In genomic region chr1:44072204-44072603, GRCh38 we compare ENCODE assay signal across 11 cellular contexts. TPM values are rescaled to one million over a fixed set of nuclear protein-coding genes. Genes with fewer than 3 reads are reported as not detected.
DNase-seq lines count a peak whose midpoint lies in the region; ATAC-seq and TF ChIP-seq lines count a peak whose summit lies in the region.
"Had no signal": no experiment of that assay in that cellular context is flagged by ENCODE, and none has a peak within 500 bp of the region (broad histone marks: within the 10 kb centered on the region; RNA-seq: fewer than 3 reads in every experiment).

No MANE protein-coding gene starts in this region.

- no peaks in the 10 kb centered on the region for H3K9me3 Mint-ChIP-seq in MCF 10A (ENCODE audit: unreplicated experiment)

- H2AFZ ChIP-seq in fibroblast of lung (ENCODE audit: low read length), result no peak overlapping the region

- H3K4me3 Mint-ChIP-seq in MCF 10A (ENCODE audit: unreplicated experiment), result no peak overlapping the region

- no peak overlapping the region for H3K4me2 ChIP-seq in fibroblast of lung (ENCODE audit: extremely low read depth, insufficient read depth, low read length)

- DNase-seq in MCF 10A (ENCODE audit: unreplicated experiment), result peak; percentile 74
- no peak for DNase-seq in breast epithelium (ENCODE audit: low spot score in 2 of 2)
- DNase-seq in RWPE2 (ENCODE audit: low spot score), result no peak
- peak; percentile 89 to 99 for DNase-seq in fibroblast of lung (ENCODE audit: low read depth in 2 of 2)
- no peak for DNase-seq in upper lobe of right lung
- no peak for DNase-seq in left ventricle myocardium inferior
- DNase-seq: gastrocnemius medialis had no signal

- H3K4me1 ChIP-seq in breast epithelium (no peaks in the 10 kb centered on the region), RWPE2 (ENCODE audit: insufficient read depth, poor library complexity, severe bottlenecking) (no peaks in the 10 kb centered on the region), fibroblast of lung (ENCODE audit: control insufficient read depth, extremely low read depth, insufficient read depth, low read length) (peaks cover 6% of the 10 kb centered on the region), upper lobe of right lung (peaks cover 22% of the 10 kb centered on the region), left ventricle myocardium inferior (no peaks in the 10 kb centered on the region)
- H3K4me1 ChIP-seq: gastrocnemius medialis had no signal

- H3K79me2 ChIP-seq in fibroblast of lung (ENCODE audit: control insufficient read depth, insufficient read depth, low read length), result no peaks in the 10 kb centered on the region

- no peak for TF ChIP-seq POLR2A in breast epithelium (IDR thresholded peaks at IDR 0.05)

- intact Hi-C loops in MCF 10A (cut with micrococcal nuclease), result no loop called here
- intact Hi-C loops in breast epithelium (cut with DNase I; ENCODE audit: low total_unique reads), result no loop called here
- intact Hi-C loops in upper lobe of right lung (cut with DNase I), result no loop called here
- intact Hi-C loops in left ventricle myocardium inferior (cut with micrococcal nuclease), result no loop called here

- no TSS peak for BruUV-seq in MCF 10A (replicated peaks; lab: Mats Ljungman, UMichigan)

- no peaks in the 10 kb centered on the region for H3K36me3 Mint-ChIP-seq in MCF 10A (ENCODE audit: insufficient read depth, unreplicated experiment)

- TF ChIP-seq CTCF in MCF 10A (IDR thresholded peaks at IDR 0.05; ENCODE audit: unreplicated experiment) (no peak), breast epithelium (IDR thresholded peaks at IDR 0.05) (no peak), RWPE2 (IDR thresholded peaks at IDR 0.05; ENCODE audit: poor library complexity, severe bottlenecking) (no peak), fibroblast of lung (conservative IDR thresholded peaks at IDR 0.05 in 1 of 2, IDR thresholded peaks at IDR 0.05 in 1 of 2; ENCODE audit: low read depth in 1 of 2, low read length in 2 of 2) (no peak), upper lobe of right lung (IDR thresholded peaks at IDR 0.05) (no peak), left ventricle myocardium inferior (IDR thresholded peaks at IDR 0.05; ENCODE audit: borderline replicate concordance) (no peak)

- H4K20me1 ChIP-seq in fibroblast of lung (ENCODE audit: control insufficient read depth, extremely low read depth, insufficient read depth, low read length), result no peaks in the 10 kb centered on the region

- H3K4me1 Mint-ChIP-seq in MCF 10A (ENCODE audit: insufficient read depth, unreplicated experiment), result no peaks in the 10 kb centered on the region

- POLR2A ChIA-PET in MCF 10A (lab: Yijun Ruan, JAX), result interaction anchor here (1.1 kb wide), 1 partner anchor 11 kb away, joined by 4 read pairs; no protein-coding TSS in a partner anchor

- H3K27ac ChIP-seq in breast epithelium (no peak overlapping the region), RWPE2 (ENCODE audit: poor library complexity, severe bottlenecking) (no peak overlapping the region), fibroblast of lung (ENCODE audit: insufficient read depth, low read length) (no peak overlapping the region), upper lobe of right lung (no peak overlapping the region), left ventricle myocardium inferior (replicated peaks) (no peak overlapping the region)
- H3K27ac ChIP-seq: C4-2B, gastrocnemius medialis, skin epidermis had no signal

- no peaks in the 10 kb centered on the region for H3K9me3 ChIP-seq in breast epithelium
- H3K9me3 ChIP-seq in RWPE2 (ENCODE audit: severe bottlenecking), result no peaks in the 10 kb centered on the region
- H3K9me3 ChIP-seq in fibroblast of lung (ENCODE audit: control insufficient read depth, insufficient read depth, low read depth, low read length), result no peaks in the 10 kb centered on the region
- no peaks in the 10 kb centered on the region for H3K9me3 ChIP-seq in upper lobe of right lung
- H3K9me3 ChIP-seq in left ventricle myocardium inferior (replicated peaks), result no peaks in the 10 kb centered on the region
- H3K9me3 ChIP-seq: gastrocnemius medialis had no signal

- CTCF ChIA-PET in MCF 10A (lab: Yijun Ruan, JAX), result interaction anchor here (0.9 kb wide), 1 partner anchor 25 kb away, joined by 3 read pairs; no protein-coding TSS in a partner anchor

- no peaks in the 10 kb centered on the region for H3K27me3 Mint-ChIP-seq in MCF 10A (ENCODE audit: insufficient read depth, unreplicated experiment)

- no peaks in the 10 kb centered on the region for H3K27me3 ChIP-seq in breast epithelium
- H3K27me3 ChIP-seq in RWPE2 (ENCODE audit: insufficient read depth, poor library complexity, severe bottlenecking), result no peaks in the 10 kb centered on the region
- no peaks in the 10 kb centered on the region for H3K27me3 ChIP-seq in fibroblast of lung (ENCODE audit: control insufficient read depth, insufficient read depth, low read length)
- H3K27me3 ChIP-seq in upper lobe of right lung, result no peaks in the 10 kb centered on the region
- peaks cover 4% of the 10 kb centered on the region for H3K27me3 ChIP-seq in left ventricle myocardium inferior (ENCODE audit: low read depth)

- H3K4me3 ChIP-seq in breast epithelium, result no peak overlapping the region
- no peak overlapping the region for H3K4me3 ChIP-seq in RWPE2 (ENCODE audit: severe bottlenecking)
- H3K4me3 ChIP-seq in fibroblast of lung (replicated peaks in 1 of 4; ENCODE audit: control extremely low read depth in 1 of 4, insufficient read depth in 1 of 4, low read depth in 3 of 4, low read length in 4 of 4), result no peak overlapping the region
- no peak overlapping the region for H3K4me3 ChIP-seq in upper lobe of right lung
- no peak overlapping the region for H3K4me3 ChIP-seq in left ventricle myocardium inferior
- H3K4me3 ChIP-seq: gastrocnemius medialis, skin epidermis had no signal

- no peak overlapping the region for H3K9ac ChIP-seq in fibroblast of lung (ENCODE audit: insufficient read depth, low read length)

- ATAC-seq in RWPE2 (ENCODE audit: low read depth) (peak; percentile 72), upper lobe of right lung (peak; percentile 29), GM18519 (IDR thresholded peaks at IDR 0.05; ENCODE audit: low FRiP score, unreplicated experiment) (no peak), GM21717 (IDR thresholded peaks at IDR 0.05; ENCODE audit: unreplicated experiment) (no peak)
- ATAC-seq: gastrocnemius medialis had no signal

- no peak overlapping the region for H3K27ac Mint-ChIP-seq in MCF 10A (ENCODE audit: low read depth, unreplicated experiment)

- no peaks in the 10 kb centered on the region for H3K36me3 ChIP-seq in breast epithelium
- no peaks in the 10 kb centered on the region for H3K36me3 ChIP-seq in RWPE2 (ENCODE audit: low read depth)
- H3K36me3 ChIP-seq in fibroblast of lung (ENCODE audit: control insufficient read depth, insufficient read depth, low read length), result no peaks in the 10 kb centered on the region
- no peaks in the 10 kb centered on the region for H3K36me3 ChIP-seq in upper lobe of right lung
- H3K36me3 ChIP-seq in left ventricle myocardium inferior, result no peaks in the 10 kb centered on the region
- H3K36me3 ChIP-seq: gastrocnemius medialis had no signal

RNA-seq across cellular contexts. Expression of gene SLC6A9, which starts 40.9 kb away (rescaled TPM):
- total RNA-seq in MCF 10A (2022) (62.2 and 64.9 TPM in 2 replicates), breast epithelium (1 to 10 TPM in 2 of 3 donors, under 1 TPM in 1; 0.32 to 5.1 (median 3.9) TPM), fibroblast of lung (13.6 and 19.5 TPM in 2 replicates), upper lobe of right lung (19.2 TPM), left ventricle myocardium inferior (1.2 TPM)
- 3.3 and 3.4 TPM in 2 replicates for polyA plus RNA-seq in fibroblast of lung
- 5.4 and 7.3 TPM in 2 replicates for polyA plus RNA-seq in fibroblast of lung (2012)
- 16.0 and 30.7 TPM in 2 replicates for polyA minus RNA-seq in fibroblast of lung (ENCODE audit: low replicate concordance)

RNA-seq across cellular contexts. Expression of gene KLF17, which starts 46.4 kb away (rescaled TPM):
- not detected in 2 replicates for total RNA-seq in MCF 10A (2022)
- not detected for total RNA-seq in breast epithelium
- under 0.01 and 0.50 TPM in 2 replicates for total RNA-seq in fibroblast of lung
- polyA plus RNA-seq in fibroblast of lung, result 0.05 and 0.20 TPM in 2 replicates
- 0.20 TPM in 1 of 2 replicates, not detected in the other for polyA plus RNA-seq in fibroblast of lung (2012)
- 0.22 TPM in 1 of 2 replicates, not detected in the other for polyA minus RNA-seq in fibroblast of lung (ENCODE audit: low replicate concordance)
- total RNA-seq in upper lobe of right lung, result 0.52 TPM
- not detected for total RNA-seq in left ventricle myocardium inferior
- total RNA-seq: gastrocnemius medialis had no signal

Comparison
In these comparisons a context has a peak if more than half of its experiments do, and no peak if none do; other contexts are left out.
1. DNase-seq: peak in MCF 10A (single experiment) and fibroblast of lung (2 of 2); none in breast epithelium (0 of 2), RWPE2 (single experiment), upper lobe of right lung (single experiment) and left ventricle myocardium inferior (single experiment).
2. ATAC-seq: peak in RWPE2 (single experiment) and upper lobe of right lung (single experiment); none in GM18519 (single experiment) and GM21717 (single experiment).